Comparison of ENCODE assay signal across 1 cellular context in the genomic region with DNA sequence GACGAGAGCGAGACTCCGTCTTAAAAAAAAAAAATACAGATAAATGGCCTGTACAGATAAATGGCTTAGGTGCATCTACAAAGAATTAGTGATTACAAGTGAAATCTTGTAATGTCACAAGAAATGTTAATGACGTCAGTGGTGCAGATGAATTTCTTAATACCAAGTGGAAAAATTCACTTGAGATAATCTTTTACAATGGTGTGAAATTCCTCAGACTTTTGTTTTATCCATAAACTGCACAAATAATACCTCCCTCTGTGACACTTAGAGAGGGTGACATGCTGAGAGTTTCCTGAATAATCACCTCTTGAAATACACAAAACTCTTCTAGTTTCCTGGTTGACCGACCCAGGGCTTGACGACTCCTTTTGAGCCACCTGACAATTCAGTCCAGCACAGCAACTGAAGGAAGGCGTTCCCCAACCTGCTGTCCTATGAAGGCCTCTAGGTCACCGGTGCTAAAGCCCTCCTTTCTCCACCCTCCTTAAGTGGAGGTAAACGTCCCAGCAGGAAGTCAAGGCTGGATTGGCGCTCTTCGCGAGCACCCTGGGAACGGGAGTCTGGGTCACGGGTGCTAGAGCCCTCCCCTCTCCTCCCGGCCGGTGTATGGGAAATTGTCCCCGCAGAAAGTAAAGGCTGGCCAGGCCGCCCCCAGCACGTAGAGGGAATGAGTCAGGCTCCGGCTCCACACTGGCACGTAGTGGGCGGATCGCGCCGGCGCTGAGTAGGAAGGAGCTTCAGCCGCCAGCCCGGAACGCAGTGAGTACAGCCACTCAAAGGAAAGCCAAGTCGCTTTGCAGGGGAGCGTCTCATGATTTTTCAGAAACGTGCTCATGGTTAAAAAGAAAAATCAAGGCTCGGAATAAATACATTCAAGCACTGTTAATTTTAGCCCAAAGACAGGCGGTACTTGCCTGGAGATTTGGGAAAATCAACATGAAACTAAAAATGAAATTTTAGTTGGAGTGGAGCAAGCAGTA.
A peak's percentile ranks its signal among the peaks of the same experiment; 100 is the strongest.
TF ChIP-seq lines count a peak whose summit lies in the region.

TMEM144 (plus strand) TSS at position 662 of the 983 bp plus-strand sequence. CDS start 2,182 bp downstream, outside the sequence.

TF ChIP-seq in HepG2, 621 proteins besides CTCF, POLR2A, EP300 and RAD21 (continued from another document and continues in another):
- TF ChIP-seq, protein P1, sequence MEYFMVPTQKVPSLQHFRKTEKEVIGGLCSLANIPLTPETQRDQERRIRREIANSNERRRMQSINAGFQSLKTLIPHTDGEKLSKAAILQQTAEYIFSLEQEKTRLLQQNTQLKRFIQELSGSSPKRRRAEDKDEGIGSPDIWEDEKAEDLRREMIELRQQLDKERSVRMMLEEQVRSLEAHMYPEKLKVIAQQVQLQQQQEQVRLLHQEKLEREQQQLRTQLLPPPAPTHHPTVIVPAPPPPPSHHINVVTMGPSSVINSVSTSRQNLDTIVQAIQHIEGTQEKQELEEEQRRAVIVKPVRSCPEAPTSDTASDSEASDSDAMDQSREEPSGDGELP (IDR thresholded peaks at IDR 0.05; ENCODE audit: borderline replicate concordance, low read depth): no peak; the same call in 1 of the 2 replicates
- TF ChIP-seq, protein P2, sequence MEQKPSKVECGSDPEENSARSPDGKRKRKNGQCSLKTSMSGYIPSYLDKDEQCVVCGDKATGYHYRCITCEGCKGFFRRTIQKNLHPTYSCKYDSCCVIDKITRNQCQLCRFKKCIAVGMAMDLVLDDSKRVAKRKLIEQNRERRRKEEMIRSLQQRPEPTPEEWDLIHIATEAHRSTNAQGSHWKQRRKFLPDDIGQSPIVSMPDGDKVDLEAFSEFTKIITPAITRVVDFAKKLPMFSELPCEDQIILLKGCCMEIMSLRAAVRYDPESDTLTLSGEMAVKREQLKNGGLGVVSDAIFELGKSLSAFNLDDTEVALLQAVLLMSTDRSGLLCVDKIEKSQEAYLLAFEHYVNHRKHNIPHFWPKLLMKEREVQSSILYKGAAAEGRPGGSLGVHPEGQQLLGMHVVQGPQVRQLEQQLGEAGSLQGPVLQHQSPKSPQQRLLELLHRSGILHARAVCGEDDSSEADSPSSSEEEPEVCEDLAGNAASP (CRISPR knock-in tag; IDR thresholded peaks at IDR 0.05; ENCODE audit: borderline replicate concordance): no peak
- TF ChIP-seq PRDM4 (CRISPR knock-in tag; IDR thresholded peaks at IDR 0.05; ENCODE audit: borderline replicate concordance) (no peak), ZZZ3 (CRISPR knock-in tag; IDR thresholded peaks at IDR 0.05; ENCODE audit: borderline replicate concordance) (no peak), ZNF572 (CRISPR knock-in tag; IDR thresholded peaks at IDR 0.05) (no peak), ARID2 (CRISPR knock-in tag; IDR thresholded peaks at IDR 0.05; ENCODE audit: borderline replicate concordance) (no peak), TCF7L2 (IDR thresholded peaks at IDR 0.05; ENCODE audit: low read depth, low read length) (no peak), TSC22D2 (CRISPR knock-in tag; IDR thresholded peaks at IDR 0.05; ENCODE audit: borderline replicate concordance) (no peak), KDM2A (CRISPR knock-in tag; IDR thresholded peaks at IDR 0.05; ENCODE audit: borderline replicate concordance, low read depth) (peak; percentile 85), NR1H2 (CRISPR knock-in tag; IDR thresholded peaks at IDR 0.05; ENCODE audit: borderline replicate concordance, low read depth) (no peak), MIER2 (CRISPR knock-in tag; IDR thresholded peaks at IDR 0.05) (no peak), KAT2B (IDR thresholded peaks at IDR 0.05; ENCODE audit: borderline replicate concordance, low read depth, low read length) (no peak), SUZ12 (IDR thresholded peaks at IDR 0.05; ENCODE audit: low read depth, low read length) (no peak), CREB3 (CRISPR knock-in tag; IDR thresholded peaks at IDR 0.05) (no peak), SPEN (CRISPR knock-in tag; IDR thresholded peaks at IDR 0.05; ENCODE audit: low read depth) (peak; percentile 73), SATB2 (CRISPR knock-in tag; IDR thresholded peaks at IDR 0.05) (no peak), ATF7-NPFF (CRISPR knock-in tag; IDR thresholded peaks at IDR 0.05; ENCODE audit: low read depth) (no peak), NONO (IDR thresholded peaks at IDR 0.05) (no peak), NONO (CRISPR knock-in tag; conservative IDR thresholded peaks at IDR 0.05) (no peak), ZNF776 (CRISPR knock-in tag; IDR thresholded peaks at IDR 0.05) (no peak), PAF1 (CRISPR knock-in tag; IDR thresholded peaks at IDR 0.05) (no peak), ZNF552 (CRISPR knock-in tag; IDR thresholded peaks at IDR 0.05; ENCODE audit: borderline replicate concordance) (no peak), SMAD3 (CRISPR knock-in tag; IDR thresholded peaks at IDR 0.05) (no peak), HHEX (CRISPR knock-in tag; IDR thresholded peaks at IDR 0.05) (no peak), ZNF276 (CRISPR knock-in tag; IDR thresholded peaks at IDR 0.05; ENCODE audit: low read depth) (no peak), ZNF468 (CRISPR knock-in tag; IDR thresholded peaks at IDR 0.05) (no peak), HDAC1 (CRISPR knock-in tag; IDR thresholded peaks at IDR 0.05) (peak; percentile 62; the same call in 1 of the 2 replicates), RFX5 (IDR thresholded peaks at IDR 0.05; ENCODE audit: low read depth, low read length) (no peak), ETV5 (CRISPR knock-in tag; IDR thresholded peaks at IDR 0.05; ENCODE audit: borderline replicate concordance) (no peak), CEBPG (CRISPR knock-in tag; IDR thresholded peaks at IDR 0.05) (no peak), ZNF317 (CRISPR knock-in tag; IDR thresholded peaks at IDR 0.05) (peak; percentile 79; the same call in 1 of the 2 replicates), ATF4 (CRISPR knock-in tag; IDR thresholded peaks at IDR 0.05) (no peak), ZNF343 (CRISPR knock-in tag; IDR thresholded peaks at IDR 0.05) (no peak)
- TF ChIP-seq, protein P3, sequence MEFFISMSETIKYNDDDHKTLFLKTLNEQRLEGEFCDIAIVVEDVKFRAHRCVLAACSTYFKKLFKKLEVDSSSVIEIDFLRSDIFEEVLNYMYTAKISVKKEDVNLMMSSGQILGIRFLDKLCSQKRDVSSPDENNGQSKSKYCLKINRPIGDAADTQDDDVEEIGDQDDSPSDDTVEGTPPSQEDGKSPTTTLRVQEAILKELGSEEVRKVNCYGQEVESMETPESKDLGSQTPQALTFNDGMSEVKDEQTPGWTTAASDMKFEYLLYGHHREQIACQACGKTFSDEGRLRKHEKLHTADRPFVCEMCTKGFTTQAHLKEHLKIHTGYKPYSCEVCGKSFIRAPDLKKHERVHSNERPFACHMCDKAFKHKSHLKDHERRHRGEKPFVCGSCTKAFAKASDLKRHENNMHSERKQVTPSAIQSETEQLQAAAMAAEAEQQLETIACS (CRISPR knock-in tag; IDR thresholded peaks at IDR 0.05): no peak
- TF ChIP-seq, protein P4, sequence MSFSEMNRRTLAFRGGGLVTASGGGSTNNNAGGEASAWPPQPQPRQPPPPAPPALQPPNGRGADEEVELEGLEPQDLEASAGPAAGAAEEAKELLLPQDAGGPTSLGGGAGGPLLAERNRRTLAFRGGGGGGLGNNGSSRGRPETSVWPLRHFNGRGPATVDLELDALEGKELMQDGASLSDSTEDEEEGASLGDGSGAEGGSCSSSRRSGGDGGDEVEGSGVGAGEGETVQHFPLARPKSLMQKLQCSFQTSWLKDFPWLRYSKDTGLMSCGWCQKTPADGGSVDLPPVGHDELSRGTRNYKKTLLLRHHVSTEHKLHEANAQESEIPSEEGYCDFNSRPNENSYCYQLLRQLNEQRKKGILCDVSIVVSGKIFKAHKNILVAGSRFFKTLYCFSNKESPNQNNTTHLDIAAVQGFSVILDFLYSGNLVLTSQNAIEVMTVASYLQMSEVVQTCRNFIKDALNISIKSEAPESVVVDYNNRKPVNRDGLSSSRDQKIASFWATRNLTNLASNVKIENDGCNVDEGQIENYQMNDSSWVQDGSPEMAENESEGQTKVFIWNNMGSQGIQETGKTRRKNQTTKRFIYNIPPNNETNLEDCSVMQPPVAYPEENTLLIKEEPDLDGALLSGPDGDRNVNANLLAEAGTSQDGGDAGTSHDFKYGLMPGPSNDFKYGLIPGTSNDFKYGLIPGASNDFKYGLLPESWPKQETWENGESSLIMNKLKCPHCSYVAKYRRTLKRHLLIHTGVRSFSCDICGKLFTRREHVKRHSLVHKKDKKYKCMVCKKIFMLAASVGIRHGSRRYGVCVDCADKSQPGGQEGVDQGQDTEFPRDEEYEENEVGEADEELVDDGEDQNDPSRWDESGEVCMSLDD (CRISPR knock-in tag; IDR thresholded peaks at IDR 0.05; ENCODE audit: borderline replicate concordance): no peak
- TF ChIP-seq, protein P5, sequence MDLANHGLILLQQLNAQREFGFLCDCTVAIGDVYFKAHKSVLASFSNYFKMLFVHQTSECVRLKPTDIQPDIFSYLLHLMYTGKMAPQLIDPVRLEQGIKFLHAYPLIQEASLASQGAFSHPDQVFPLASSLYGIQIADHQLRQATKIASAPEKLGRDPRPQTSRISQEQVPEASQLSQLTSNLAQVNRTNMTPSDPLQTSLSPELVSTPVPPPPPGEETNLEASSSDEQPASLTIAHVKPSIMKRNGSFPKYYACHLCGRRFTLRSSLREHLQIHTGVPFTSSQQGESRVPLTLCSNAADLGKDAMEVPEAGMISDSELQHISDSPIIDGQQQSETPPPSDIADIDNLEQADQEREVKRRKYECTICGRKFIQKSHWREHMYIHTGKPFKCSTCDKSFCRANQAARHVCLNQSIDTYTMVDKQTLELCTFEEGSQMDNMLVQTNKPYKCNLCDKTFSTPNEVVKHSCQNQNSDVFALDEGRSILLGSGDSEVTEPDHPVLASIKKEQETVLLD (CRISPR knock-in tag; IDR thresholded peaks at IDR 0.05; ENCODE audit: low read depth): no peak
- TF ChIP-seq, protein P6, sequence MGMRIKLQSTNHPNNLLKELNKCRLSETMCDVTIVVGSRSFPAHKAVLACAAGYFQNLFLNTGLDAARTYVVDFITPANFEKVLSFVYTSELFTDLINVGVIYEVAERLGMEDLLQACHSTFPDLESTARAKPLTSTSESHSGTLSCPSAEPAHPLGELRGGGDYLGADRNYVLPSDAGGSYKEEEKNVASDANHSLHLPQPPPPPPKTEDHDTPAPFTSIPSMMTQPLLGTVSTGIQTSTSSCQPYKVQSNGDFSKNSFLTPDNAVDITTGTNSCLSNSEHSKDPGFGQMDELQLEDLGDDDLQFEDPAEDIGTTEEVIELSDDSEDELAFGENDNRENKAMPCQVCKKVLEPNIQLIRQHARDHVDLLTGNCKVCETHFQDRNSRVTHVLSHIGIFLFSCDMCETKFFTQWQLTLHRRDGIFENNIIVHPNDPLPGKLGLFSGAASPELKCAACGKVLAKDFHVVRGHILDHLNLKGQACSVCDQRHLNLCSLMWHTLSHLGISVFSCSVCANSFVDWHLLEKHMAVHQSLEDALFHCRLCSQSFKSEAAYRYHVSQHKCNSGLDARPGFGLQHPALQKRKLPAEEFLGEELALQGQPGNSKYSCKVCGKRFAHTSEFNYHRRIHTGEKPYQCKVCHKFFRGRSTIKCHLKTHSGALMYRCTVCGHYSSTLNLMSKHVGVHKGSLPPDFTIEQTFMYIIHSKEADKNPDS (CRISPR knock-in tag; IDR thresholded peaks at IDR 0.05): no peak
- TF ChIP-seq, protein P7, sequence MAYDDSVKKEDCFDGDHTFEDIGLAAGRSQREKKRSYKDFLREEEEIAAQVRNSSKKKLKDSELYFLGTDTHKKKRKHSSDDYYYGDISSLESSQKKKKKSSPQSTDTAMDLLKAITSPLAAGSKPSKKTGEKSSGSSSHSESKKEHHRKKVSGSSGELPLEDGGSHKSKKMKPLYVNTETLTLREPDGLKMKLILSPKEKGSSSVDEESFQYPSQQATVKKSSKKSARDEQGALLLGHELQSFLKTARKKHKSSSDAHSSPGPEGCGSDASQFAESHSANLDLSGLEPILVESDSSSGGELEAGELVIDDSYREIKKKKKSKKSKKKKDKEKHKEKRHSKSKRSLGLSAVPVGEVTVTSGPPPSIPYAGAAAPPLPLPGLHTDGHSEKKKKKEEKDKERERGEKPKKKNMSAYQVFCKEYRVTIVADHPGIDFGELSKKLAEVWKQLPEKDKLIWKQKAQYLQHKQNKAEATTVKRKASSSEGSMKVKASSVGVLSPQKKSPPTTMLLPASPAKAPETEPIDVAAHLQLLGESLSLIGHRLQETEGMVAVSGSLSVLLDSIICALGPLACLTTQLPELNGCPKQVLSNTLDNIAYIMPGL (CRISPR knock-in tag; IDR thresholded peaks at IDR 0.05; ENCODE audit: borderline replicate concordance in 1 of 2, low read depth in 1 of 2): peak in 1 of 2 experiments; percentile 53; a peak in 1 of 4 replicates
